Comparison of ENCODE assay signal across 1 cellular context in genomic region chr12:49945394-49946080, GRCh38.
TF ChIP-seq lines count a peak whose summit lies in the region.

No MANE protein-coding gene starts in this region.

TF ChIP-seq in IMR-90, 13 proteins besides CTCF, POLR2A, EP300 and RAD21:
- peak; percentile 47; the same call in 1 of the 2 replicates for TF ChIP-seq MAZ (IDR thresholded peaks at IDR 0.05; ENCODE audit: borderline replicate concordance, low read depth, low read length)
- no peak for TF ChIP-seq CEBPB (IDR thresholded peaks at IDR 0.05; ENCODE audit: low read depth, low read length)
- peak; percentile 66 for TF ChIP-seq SMC3 (IDR thresholded peaks at IDR 0.05; ENCODE audit: low read depth, low read length)
- no peak for TF ChIP-seq NFE2L2 (IDR thresholded peaks at IDR 0.05; ENCODE audit: low read depth, low read length)
- TF ChIP-seq RCOR1 (IDR thresholded peaks at IDR 0.05; ENCODE audit: insufficient replicate concordance, low read length): no peak
- TF ChIP-seq FOS (IDR thresholded peaks at IDR 0.05; ENCODE audit: low read depth, low read length): peak; percentile 49; the same call in 1 of the 2 replicates
- TF ChIP-seq, protein P1, sequence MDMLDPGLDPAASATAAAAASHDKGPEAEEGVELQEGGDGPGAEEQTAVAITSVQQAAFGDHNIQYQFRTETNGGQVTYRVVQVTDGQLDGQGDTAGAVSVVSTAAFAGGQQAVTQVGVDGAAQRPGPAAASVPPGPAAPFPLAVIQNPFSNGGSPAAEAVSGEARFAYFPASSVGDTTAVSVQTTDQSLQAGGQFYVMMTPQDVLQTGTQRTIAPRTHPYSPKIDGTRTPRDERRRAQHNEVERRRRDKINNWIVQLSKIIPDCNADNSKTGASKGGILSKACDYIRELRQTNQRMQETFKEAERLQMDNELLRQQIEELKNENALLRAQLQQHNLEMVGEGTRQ (IDR thresholded peaks at IDR 0.05; ENCODE audit: low read depth, low read length): no peak
- TF ChIP-seq MAFK (IDR thresholded peaks at IDR 0.05; ENCODE audit: low read depth, low read length): no peak
